ENCODE assay signal across 14 cellular contexts in the genomic region with DNA sequence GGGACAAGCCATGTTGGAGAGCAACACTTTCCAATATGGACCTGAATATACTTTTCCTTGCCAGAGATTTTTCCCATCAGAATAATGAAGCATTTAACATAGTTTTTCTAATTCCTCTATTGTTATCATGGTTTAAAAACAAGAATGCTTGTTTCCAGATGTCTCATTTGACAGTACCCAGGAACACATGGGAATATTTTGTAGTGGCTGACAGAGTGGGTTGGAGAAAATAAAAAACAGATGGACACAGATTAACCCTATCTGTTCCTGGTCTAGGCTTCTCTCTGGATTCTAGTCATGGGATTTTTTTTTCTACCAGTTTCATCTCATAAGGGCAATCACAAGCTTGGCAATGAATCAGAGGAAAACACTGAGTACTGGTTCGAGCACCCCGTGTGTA.
A peak's percentile ranks its signal among the peaks of the same experiment; 100 is the strongest.
DNase-seq lines count a peak whose midpoint lies in the region; TF ChIP-seq lines count a peak whose summit lies in the region.
"Had no signal": no experiment of that assay in that cellular context is flagged by ENCODE, and none has a peak within 500 bp of the region (broad histone marks: within the 10 kb centered on the region; RNA-seq: fewer than 3 reads in every experiment).

No MANE protein-coding gene starts in this region.

- CTCF ChIA-PET in SK-N-SH (lab: Yijun Ruan, JAX) = no interaction called here

- POLR2A ChIA-PET in SK-N-SH (lab: Yijun Ruan, JAX) = interaction anchor here (0.6 kb wide), 1 partner anchor 48 kb away, joined by 3 read pairs; no protein-coding TSS in a partner anchor

- WGBS in SK-N-SH (ENCODE audit: low lambda C conversion rate) = 6% methylated on average over 2 of the region's 2 CpGs

- no peak for TF ChIP-seq CTCF in SK-N-SH (IDR thresholded peaks at IDR 0.05)

- H3K4me2 ChIP-seq in SK-N-SH = no peak overlapping the region
- H3K4me2 ChIP-seq: BLaER1 treated with 17β-estradiol and CSF1 and Interleukin-3, amounts not matched to agents 10 nM and 100 nM had no signal

- peak; percentile 1 for DNase-seq in EH (ENCODE audit: low read depth)
- peak; percentile 68 for DNase-seq in SK-N-SH
- peak; percentile 25 for DNase-seq in fibroblast of gingiva (ENCODE audit: low read depth)
- no peak for DNase-seq in stimulated activated CD4-positive, alpha-beta T cell treated with anti-CD3 and anti-CD28 coated beads, Interleukin-4, amount 100 ng/mL, for 24 hours
- no peak for DNase-seq in GM03348 (ENCODE audit: low spot score)
- no peak for DNase-seq in NCI-H510A treated with DMSO at 0.1 percent for 48 hours (lab: John Stamatoyannopoulos, UW)
- no peak for DNase-seq in NCI-H510A (lab: John Stamatoyannopoulos, UW)
- DNase-seq: ACHN; CD8-positive, alpha-beta memory T cell; COR-L47; GDM1; H9; KG1 had no signal

- no peaks in the 10 kb centered on the region for H3K36me3 ChIP-seq in SK-N-SH (replicated peaks in 1 of 2; ENCODE audit: control insufficient read depth in 1 of 2, insufficient read depth in 2 of 2, low read length in 1 of 2)
- H3K36me3 ChIP-seq: BLaER1 treated with 17β-estradiol and CSF1 and Interleukin-3, amounts not matched to agents 10 nM and 100 nM had no signal

- no peak overlapping the region for H2AFZ ChIP-seq in SK-N-SH (ENCODE audit: low read depth)

- no peak overlapping the region for H3K4me3 ChIP-seq in SK-N-SH (ENCODE audit: low read depth in 2 of 2, low read length in 1 of 2)
- H3K4me3 ChIP-seq: BLaER1 treated with 17β-estradiol and CSF1 and Interleukin-3, amounts not matched to agents 10 nM and 100 nM had no signal

- no peak overlapping the region for H3K9ac ChIP-seq in SK-N-SH
- H3K9ac ChIP-seq: BLaER1 treated with 17β-estradiol and CSF1 and Interleukin-3, amounts not matched to agents 10 nM and 100 nM had no signal

- no peak for TF ChIP-seq RAD21 in SK-N-SH (IDR thresholded peaks at IDR 0.05; ENCODE audit: low read length)

- no peaks in the 10 kb centered on the region for H3K9me2 ChIP-seq in SK-N-SH

- no peaks in the 10 kb centered on the region for H3K27me3 ChIP-seq in SK-N-SH (ENCODE audit: insufficient read depth)
- H3K27me3 ChIP-seq: BLaER1 treated with 17β-estradiol and CSF1 and Interleukin-3, amounts not matched to agents 10 nM and 100 nM had no signal

- H3K79me2 ChIP-seq in SK-N-SH (ENCODE audit: insufficient read depth) = no peaks in the 10 kb centered on the region

- H3K27ac ChIP-seq in SK-N-SH (ENCODE audit: low read depth in 2 of 2, low read length in 1 of 2) = peak overlapping the region in 1 of 2 experiments; percentile 58; a peak in 1 of 4 replicates
- H3K27ac ChIP-seq: BLaER1 treated with 17β-estradiol and CSF1 and Interleukin-3, amounts not matched to agents 10 nM and 100 nM had no signal

- no peaks in the 10 kb centered on the region for H3K9me3 ChIP-seq in SK-N-SH

- TF ChIP-seq EP300 in SK-N-SH (IDR thresholded peaks at IDR 0.05; ENCODE audit: borderline replicate concordance in 1 of 2, low read depth in 1 of 2, low read length in 1 of 2) = peak in 1 of 2 experiments; percentile 80; a peak in 2 of 4 replicates

- peaks cover 0 to 12% of the 10 kb centered on the region in 2 experiments; a peak in 2 of 4 replicates for H3K4me1 ChIP-seq in SK-N-SH (ENCODE audit: control insufficient read depth in 1 of 2, insufficient read depth in 2 of 2, low read depth in 1 of 2, low read length in 1 of 2)

- no peaks in the 10 kb centered on the region for H4K20me1 ChIP-seq in SK-N-SH (ENCODE audit: insufficient read depth)
- H4K20me1 ChIP-seq: BLaER1 treated with 17β-estradiol and CSF1 and Interleukin-3, amounts not matched to agents 10 nM and 100 nM had no signal

- H3F3A ChIP-seq in SK-N-SH (replicated peaks; ENCODE audit: insufficient read depth) = no peaks in the 10 kb centered on the region

TF ChIP-seq in SK-N-SH, 30 proteins besides CTCF, POLR2A, EP300 and RAD21:
- TF ChIP-seq MEF2A (IDR thresholded peaks at IDR 0.05; ENCODE audit: borderline replicate concordance, low read depth) = no peak
- peak; percentile 98 for TF ChIP-seq RCOR1 (IDR thresholded peaks at IDR 0.05; ENCODE audit: low read length)
- peak; percentile 83 for TF ChIP-seq CHD2 (IDR thresholded peaks at IDR 0.05; ENCODE audit: low read length, partially characterized antibody)
- no peak for TF ChIP-seq TEAD4 (IDR thresholded peaks at IDR 0.05; ENCODE audit: borderline replicate concordance, insufficient read depth)
- peak; percentile 73 for TF ChIP-seq GATA2 (CRISPR knock-in tag; IDR thresholded peaks at IDR 0.05)
- no peak for TF ChIP-seq NRF1 (IDR thresholded peaks at IDR 0.05; ENCODE audit: low read depth, low read length)
- no peak for TF ChIP-seq JUND (IDR thresholded peaks at IDR 0.05)
- peak; percentile 91 for TF ChIP-seq TCF12 (IDR thresholded peaks at IDR 0.05)
- peak; percentile 56 for TF ChIP-seq POLR2AphosphoS5 (IDR thresholded peaks at IDR 0.05; ENCODE audit: low read depth, low read length)
- TF ChIP-seq MXI1 (IDR thresholded peaks at IDR 0.05; ENCODE audit: low read depth, low read length) = peak; percentile 85; the same call in 1 of the 2 replicates
- peak; percentile 79 for TF ChIP-seq FOXJ3 (CRISPR knock-in tag; IDR thresholded peaks at IDR 0.05)
TF ChIP-seq in SK-N-SH: peak in this region for 7.

Comparison
In these comparisons a context has a peak if more than half of its experiments do, and no peak if none do; other contexts are left out.
1. DNase-seq: peak in EH (single experiment), SK-N-SH (single experiment) and fibroblast of gingiva (single experiment); none in stimulated activated CD4-positive, alpha-beta T cell treated with anti-CD3 and anti-CD28 coated beads, Interleukin-4, amount 100 ng/mL, for 24 hours (single experiment), GM03348 (single experiment), NCI-H510A treated with DMSO at 0.1 percent for 48 hours (single experiment) and NCI-H510A (single experiment).